ENCODE assay signal across 8 cellular contexts in the genomic region with DNA sequence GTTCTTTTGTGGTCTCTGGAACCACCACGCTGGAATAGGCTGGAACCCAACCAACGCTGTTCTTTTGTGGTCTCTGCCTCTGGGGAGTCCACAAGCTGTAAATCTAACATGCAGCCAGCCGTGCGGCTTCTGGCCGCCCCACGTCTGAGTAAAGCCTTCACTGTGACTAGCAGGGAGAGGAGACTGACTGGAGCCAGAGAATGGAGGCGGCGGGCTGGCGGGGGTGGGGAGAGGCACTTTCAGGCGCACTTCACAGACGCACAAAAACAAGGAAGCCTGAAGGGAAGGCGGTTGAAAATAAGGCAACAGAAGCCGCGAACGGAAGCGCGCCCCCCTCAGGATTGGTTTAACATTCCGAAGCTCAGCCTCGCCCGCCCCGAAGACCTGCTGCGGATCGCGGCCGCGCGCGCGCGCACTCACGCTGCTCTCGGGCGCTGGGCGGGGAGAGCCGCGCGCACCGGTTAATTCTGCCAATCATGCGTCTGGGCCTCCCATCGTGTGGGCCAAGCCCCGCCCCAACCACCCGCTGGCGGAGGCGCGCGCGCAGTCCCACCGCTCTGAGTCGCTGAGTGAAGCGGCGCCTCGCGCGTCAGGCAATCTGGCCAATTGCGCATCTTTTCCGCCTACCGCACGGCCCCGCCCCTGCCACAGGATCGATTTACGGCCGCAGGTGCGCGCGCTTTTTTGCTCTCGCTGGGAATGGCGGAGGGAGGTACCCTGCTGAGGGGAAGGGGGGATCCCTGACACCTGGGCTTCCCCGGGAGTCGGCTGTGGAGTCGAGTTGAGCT. TPM values are rescaled to one million over a fixed set of nuclear protein-coding genes. Genes with fewer than 3 reads are reported as not detected.
DNase-seq lines count a peak whose midpoint lies in the region; ATAC-seq, FAIRE-seq and TF ChIP-seq lines count a peak whose summit lies in the region.

A gene with protein sequence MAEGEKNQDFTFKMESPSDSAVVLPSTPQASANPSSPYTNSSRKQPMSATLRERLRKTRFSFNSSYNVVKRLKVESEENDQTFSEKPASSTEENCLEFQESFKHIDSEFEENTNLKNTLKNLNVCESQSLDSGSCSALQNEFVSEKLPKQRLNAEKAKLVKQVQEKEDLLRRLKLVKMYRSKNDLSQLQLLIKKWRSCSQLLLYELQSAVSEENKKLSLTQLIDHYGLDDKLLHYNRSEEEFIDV (plus strand): TSS at position 687 of the 788 bp plus-strand sequence. CDS start 13 bp downstream, at position 700.

- H3K4me2 ChIP-seq in endothelial cell of umbilical vein (ENCODE audit: insufficient read depth, low read length): peak within 1 kb of the TSS; percentile 87

- intact Hi-C loops in endothelial cell of umbilical vein (cut with micrococcal nuclease): loop anchor here (1.0 to 5.0 kb wide), 10 partner anchors 45 to 364 kb away; a partner anchor contains a TSS

- POLR2A ChIA-PET in endothelial cell of umbilical vein (lab: Charles Lee): interaction anchor here (0.7 to 0.9 kb wide), 2 partner anchors 67 to 205 kb away, joined by 3 to 4 read pairs; no protein-coding TSS in a partner anchor

- H4K20me1 ChIP-seq in endothelial cell of umbilical vein (replicated peaks; ENCODE audit: control insufficient read depth, extremely low read depth, insufficient read depth, low read length): no peaks in the 10 kb centered on the region

- H3K27me3 ChIP-seq in endothelial cell of umbilical vein (ENCODE audit: control insufficient read depth in 2 of 2, insufficient read depth in 2 of 2, low read length in 2 of 2): no peaks in the 10 kb centered on the region

- H3K9ac ChIP-seq in endothelial cell of umbilical vein (replicated peaks; ENCODE audit: extremely low read depth, insufficient read depth, low read length): peak within 1 kb of the TSS; percentile 99

- no peaks in the 10 kb centered on the region for H3K9me3 ChIP-seq in endothelial cell of umbilical vein (replicated peaks; ENCODE audit: control insufficient read depth, insufficient read depth, low read length)

- H2AFZ ChIP-seq in endothelial cell of umbilical vein (ENCODE audit: low read depth, low read length): peak within 1 kb of the TSS; percentile 87

- no peaks in the 10 kb centered on the region for H3K36me3 ChIP-seq in endothelial cell of umbilical vein (ENCODE audit: control insufficient read depth in 2 of 2, extremely low read depth in 1 of 2, insufficient read depth in 2 of 2, low read length in 2 of 2)

- H3K4me3 Mint-ChIP-seq in IgD-negative memory B cell: peak within 1 kb of the TSS; percentile 92 to 98 (median 96)

- peak; percentile 64 to 76 for TF ChIP-seq CTCF in endothelial cell of umbilical vein (IDR thresholded peaks at IDR 0.05; ENCODE audit: extremely low read depth in 1 of 2, insufficient read depth in 1 of 2, low read depth in 1 of 2, low read length in 2 of 2)

- CTCF ChIA-PET in endothelial cell of umbilical vein (lab: Charles Lee): interaction anchor here (0.6 to 4.9 kb wide), 45 partner anchors 8 to 409 kb away, joined by 3 to 87 read pairs (median 4); a partner anchor contains a TSS

- dilution Hi-C loops in endothelial cell of umbilical vein (cut with MboI; ENCODE audit: extremely low pct_ligation_motif_present, low sequenced_read_pairs): no loop called here

- H3K9me3 Mint-ChIP-seq in IgD-negative memory B cell: no peaks in the 10 kb centered on the region

- peak; percentile 99 for DNase-seq in DMS153 treated with DMSO at 0.1 percent for 48 hours (lab: John Stamatoyannopoulos, UW; ENCODE audit: unreplicated experiment)
- peak; percentile 99 for DNase-seq in OCI-M1 (lab: John Stamatoyannopoulos, UW)
- peak; percentile 99 for DNase-seq in activated T-cell treated with anti-CD3 and anti-CD28 coated beads for 24 hours (ENCODE audit: low read depth)
- peak; percentile 100 for DNase-seq in endothelial cell of umbilical vein (ENCODE audit: low read depth, low spot score)
- DNase-seq in middle frontal gyrus (ENCODE audit: extremely low spot score, low spot score): peak; percentile 98
- DNase-seq in stimulated activated CD8-positive, alpha-beta memory T cell treated with anti-CD3 and anti-CD28 coated beads, Interleukin-2, amount 100 ng/mL, for 48 hours (ENCODE audit: low read depth in 2 of 2): peak; percentile 96 to 98

- no peaks in the 10 kb centered on the region for H3K27me3 Mint-ChIP-seq in IgD-negative memory B cell

- H3K9me1 ChIP-seq in endothelial cell of umbilical vein (replicated peaks; ENCODE audit: control insufficient read depth, extremely low read depth, insufficient read depth, low read length): no peaks in the 10 kb centered on the region

- BruUV-seq in endothelial cell of umbilical vein (replicated peaks; lab: Mats Ljungman, UMichigan): no TSS peak

- peak within 1 kb of the TSS; percentile 97 for H3K27ac ChIP-seq in endothelial cell of umbilical vein (ENCODE audit: insufficient read depth, low read depth, low read length)

- FAIRE-seq in endothelial cell of umbilical vein (lab: Jason Lieb, UNC): peak; percentile 92

- peak; percentile 77 for TF ChIP-seq POLR2A in endothelial cell of umbilical vein (IDR thresholded peaks at IDR 0.05; ENCODE audit: low read depth, low read length)

- no peaks in the 10 kb centered on the region for H3K79me2 ChIP-seq in endothelial cell of umbilical vein (ENCODE audit: control insufficient read depth, insufficient read depth, low read length)

- peak within 1 kb of the TSS; percentile 99 for H3K27ac Mint-ChIP-seq in IgD-negative memory B cell

- H3K36me3 Mint-ChIP-seq in IgD-negative memory B cell: no peaks in the 10 kb centered on the region

- ATAC-seq in GM21529 (IDR thresholded peaks at IDR 0.05; ENCODE audit: unreplicated experiment): peak; percentile 84

- peaks cover 27% of the 10 kb centered on the region for H3K4me1 ChIP-seq in endothelial cell of umbilical vein (ENCODE audit: control insufficient read depth, extremely low read depth, insufficient read depth, low read length)

- H3K4me1 Mint-ChIP-seq in IgD-negative memory B cell: peaks cover 11 to 21% (median 18%) of the 10 kb centered on the region in 3 donors

- H3K4me3 ChIP-seq in endothelial cell of umbilical vein (replicated peaks in 1 of 3; ENCODE audit: insufficient read depth in 1 of 3, low read depth in 1 of 3, low read length in 3 of 3): peak within 1 kb of the TSS; percentile 81 to 91 (median 89)

TF ChIP-seq in endothelial cell of umbilical vein, 7 proteins besides CTCF, POLR2A, EP300 and RAD21:
- TF ChIP-seq POLR2AphosphoS5 (IDR thresholded peaks at IDR 0.05; ENCODE audit: insufficient read depth, low read depth, low read length): peak; percentile 81
- TF ChIP-seq, protein P1, sequence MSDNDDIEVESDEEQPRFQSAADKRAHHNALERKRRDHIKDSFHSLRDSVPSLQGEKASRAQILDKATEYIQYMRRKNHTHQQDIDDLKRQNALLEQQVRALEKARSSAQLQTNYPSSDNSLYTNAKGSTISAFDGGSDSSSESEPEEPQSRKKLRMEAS (IDR thresholded peaks at IDR 0.05; ENCODE audit: insufficient read depth, insufficient read length): peak; percentile 0
- TF ChIP-seq FOS (IDR thresholded peaks at IDR 0.05; ENCODE audit: borderline replicate concordance, insufficient read depth, low read length): no peak

RNA-seq across cellular contexts. Expression of the gene that starts here (rescaled TPM):
- polyA plus RNA-seq in IgD-negative memory B cell (12.4 TPM), endothelial cell of umbilical vein (1.8 and 3.6 TPM in 2 replicates)
- total RNA-seq in endothelial cell of umbilical vein: 8.3 and 8.9 TPM in 2 replicates
- polyA plus RNA-seq in endothelial cell of umbilical vein (2011; cell fraction: cytosol; rRNA removed): 4.2 and 4.5 TPM in 2 replicates
- polyA plus RNA-seq in endothelial cell of umbilical vein (2011; cell fraction: nucleus; rRNA removed): 2.3 and 3.3 TPM in 2 replicates
- polyA plus RNA-seq in endothelial cell of umbilical vein (2012): 4.8 and 10.3 TPM in 2 replicates
- 0.19 and 0.81 TPM in 2 replicates for polyA minus RNA-seq in endothelial cell of umbilical vein
- polyA minus RNA-seq in endothelial cell of umbilical vein (2011; cell fraction: cytosol; rRNA and poly(A)+ RNA removed): 2.9 TPM
- polyA minus RNA-seq in endothelial cell of umbilical vein (2011; cell fraction: nucleus; rRNA and poly(A)+ RNA removed): 2.1 and 4.3 TPM in 2 replicates

Comparison
In these comparisons a context has a peak if more than half of its experiments do, and no peak if none do; other contexts are left out.
1. Peak in every context shown above with its lines: DNase-seq, ATAC-seq, H3K4me3 ChIP-seq and H3K27ac ChIP-seq.